ENCODE assay signal across 8 cellular contexts in genomic region chr1:10103193-10103592, GRCh38.
"Had no signal": no experiment of that assay in that cellular context is flagged by ENCODE, and none has a peak within 500 bp of the region (broad histone marks: within the 10 kb centered on the region; RNA-seq: fewer than 3 reads in every experiment).

No MANE protein-coding gene starts in this region.

- ATAC-seq: GM12878 had no signal

- DNase-seq: GDM1, GF-D8 had no signal

- H3K4me3 ChIP-seq: GM12878 had no signal

- FAIRE-seq: G401.6, GM12878, GM12891, GM12892, GM18507, GM19239 had no signal
